In genomic region chr17:39222151-39222550, GRCh38 we compare ENCODE assay signal across 40 cellular contexts. TPM values are rescaled to one million over a fixed set of nuclear protein-coding genes. Genes with fewer than 3 reads are reported as not detected.
"Had no signal": no experiment of that assay in that cellular context is flagged by ENCODE, and none has a peak within 500 bp of the region (broad histone marks: within the 10 kb centered on the region; RNA-seq: fewer than 3 reads in every experiment).

No MANE protein-coding gene starts in this region.

- H3K4me3 ChIP-seq: body of pancreas, PC-9 had no signal

- H3K27ac Mint-ChIP-seq: activated B cell treated with CpG ODN at 0.5 μM for 24 hours; activated CD4-positive, alpha-beta memory T cell treated with anti-CD3 and anti-CD28 coated beads, Interleukin-2, amount 10 ng/mL, durations not matched to agents 7 days and 5 days; activated naive CD8-positive, alpha-beta T cell treated with anti-CD3 and anti-CD28 coated beads for 36 hours; activated T-cell treated with anti-CD3 and anti-CD28 coated beads, Interleukin-2, amount 50 U/mL, for 72 hours; activated T-helper 17 cell treated with anti-CD3 and anti-CD28 coated beads, Interleukin-2, amount 50 U/mL, for 72 hours had no signal

- H3K9me3 Mint-ChIP-seq: activated B cell treated with CpG ODN at 0.5 μM for 24 hours; activated CD4-positive, alpha-beta memory T cell treated with anti-CD3 and anti-CD28 coated beads, Interleukin-2, amount 10 ng/mL, durations not matched to agents 7 days and 5 days; activated naive CD8-positive, alpha-beta T cell treated with anti-CD3 and anti-CD28 coated beads for 36 hours; activated T-cell treated with anti-CD3 and anti-CD28 coated beads, Interleukin-2, amount 50 U/mL, for 72 hours; activated T-helper 17 cell treated with anti-CD3 and anti-CD28 coated beads, Interleukin-2, amount 50 U/mL, for 72 hours had no signal

- H3K36me3 Mint-ChIP-seq: activated naive CD8-positive, alpha-beta T cell treated with anti-CD3 and anti-CD28 coated beads for 36 hours had no signal

- H3K4me2 ChIP-seq: PC-9 had no signal

- H2AFZ ChIP-seq: PC-9 had no signal

- H3K27ac ChIP-seq: body of pancreas, PC-9, RWPE1, VCaP had no signal

- ATAC-seq: activated T-cell treated with anti-CD3 and anti-CD28 coated beads, Interleukin-2, amount 50 U/mL, for 72 hours; activated T-helper 17 cell treated with anti-CD3 and anti-CD28 coated beads, Interleukin-2, amount 50 U/mL, for 72 hours; body of pancreas; Right ventricle myocardium inferior; SK-N-SH treated with all-trans-retinoic acid at 6 μM for 48 hours had no signal

- H3K9me3 ChIP-seq: body of pancreas had no signal

- H3K4me3 Mint-ChIP-seq: activated B cell treated with CpG ODN at 0.5 μM for 24 hours; activated CD4-positive, alpha-beta memory T cell treated with anti-CD3 and anti-CD28 coated beads, Interleukin-2, amount 10 ng/mL, durations not matched to agents 7 days and 5 days; activated naive CD8-positive, alpha-beta T cell treated with anti-CD3 and anti-CD28 coated beads for 36 hours; activated T-cell treated with anti-CD3 and anti-CD28 coated beads, Interleukin-2, amount 50 U/mL, for 72 hours; activated T-helper 17 cell treated with anti-CD3 and anti-CD28 coated beads, Interleukin-2, amount 50 U/mL, for 72 hours had no signal

- DNase-seq: activated B cell treated with CpG ODN at 0.5 μM for 24 hours; activated CD4-positive, alpha-beta memory T cell treated with anti-CD3 and anti-CD28 coated beads, Interleukin-2, amount 10 ng/mL, durations not matched to agents 7 days and 5 days; activated CD4-positive, alpha-beta T cell treated with anti-CD3 and anti-CD28 coated beads for 4 hours; activated CD4-positive, alpha-beta T cell treated with anti-CD3 and anti-CD28 coated beads, Interleukin-2, amount 50 U/mL, for 1 hour; activated CD4-positive, CD25-positive, alpha-beta regulatory T cell treated with anti-CD3 and anti-CD28 coated beads, Interleukin-2, amount 50 U/mL, for 72 hours; activated CD8-positive, alpha-beta memory T cell treated with anti-CD3 and anti-CD28 coated beads for 24 hours; activated effector memory CD4-positive, alpha-beta T cell treated with anti-CD3 and anti-CD28 coated beads, Interleukin-2, amount 50 U/mL, for 16 hours; activated naive CD4-positive, alpha-beta T cell; activated naive CD4-positive, alpha-beta T cell treated with anti-CD3 and anti-CD28 coated beads, Interleukin-2, amount 50 U/mL, for 16 hours; activated naive CD8-positive, alpha-beta T cell treated with anti-CD3 and anti-CD28 coated beads for 36 hours; activated T-cell treated with anti-CD3 and anti-CD28 coated beads, Interleukin-2, amount 50 U/mL, for 1 hour; activated T-cell treated with anti-CD3 and anti-CD28 coated beads, Interleukin-2, amount 50 U/mL, for 72 hours; amniotic stem cell; body of pancreas; cerebellar nuclear complex; NCI-H1092 treated with DMSO at 0.1 percent for 48 hours; NCI-H1417; NCI-H146; NCI-H187; NCI-H2029 treated with DMSO at 0.1 percent for 48 hours; NCI-H2107; NCI-H2171; NCI-H510A; NCI-H526; NCI-H748 treated with DMSO at 0.1 percent for 48 hours; NK-92 treated with Interleukin-12 subunit alpha and Interleukin-12 subunit beta, amount 100 ng/mL, for 24 hours; SIG-M5; T-helper 1 cell; T-helper 2 cell; T-helper 9 cell had no signal

RNA-seq across cellular contexts. Expression of gene STAC2, which starts 3.6 kb away (rescaled TPM):
- total RNA-seq: activated B cell treated with CpG ODN at 0.5 μM for 24 hours; activated CD4-positive, alpha-beta memory T cell treated with anti-CD3 and anti-CD28 coated beads, Interleukin-2, amount 10 ng/mL, durations not matched to agents 7 days and 5 days; activated T-helper 17 cell treated with anti-CD3 and anti-CD28 coated beads, Interleukin-2, amount 50 U/mL, for 72 hours; astrocyte; body of pancreas; bronchial epithelial cell; SK-MEL-5 had no signal

RNA-seq across cellular contexts. Expression of gene ARL5C, which starts 56.2 kb away (rescaled TPM):
- total RNA-seq: activated B cell treated with CpG ODN at 0.5 μM for 24 hours; activated naive CD8-positive, alpha-beta T cell treated with anti-CD3 and anti-CD28 coated beads for 36 hours; activated T-helper 17 cell treated with anti-CD3 and anti-CD28 coated beads, Interleukin-2, amount 50 U/mL, for 72 hours; astrocyte; bronchial epithelial cell; LHCN-M2; PC-9; Right ventricle myocardium inferior; SK-MEL-5 had no signal
